25 cellular contexts compared by ENCODE assay signal in genomic region chrX:42978655-42979379, GRCh38.
DNase-seq lines count a peak whose midpoint lies in the region; ATAC-seq and TF ChIP-seq lines count a peak whose summit lies in the region.
"Had no signal": no experiment of that assay in that cellular context is flagged by ENCODE, and none has a peak within 500 bp of the region (broad histone marks: within the 10 kb centered on the region; RNA-seq: fewer than 3 reads in every experiment).

No MANE protein-coding gene starts in this region.

- DNase-seq in Caki2 (ENCODE audit: low read depth) (peak; percentile 15), choroid plexus epithelial cell (ENCODE audit: low read depth) (peak; percentile 23), mesenchymal stem cell (no peak), iPS-NIHi11 (ENCODE audit: low spot score) (no peak), dorsolateral prefrontal cortex (no peak), Right ventricle myocardium superior (no peak)
- DNase-seq: activated gamma-delta T cell; brain microvascular endothelial cell; glutamatergic neuron; left cardiac atrium; NCI-H1092; NCI-H1930; NCI-H345; NCI-H748 treated with DMSO at 0.1 percent for 48 hours; posterior cingulate gyrus; right lobe of liver; SK-N-SH; stimulated activated CD4-positive, alpha-beta T cell treated with anti-CD3 and anti-CD28 coated beads, Interleukin-12 subunit alpha, Interleukin-12 subunit beta, amount 100 ng/mL, for 4 hours; stimulated activated CD4-positive, alpha-beta T cell treated with anti-CD3 and anti-CD28 coated beads, Interleukin-4, amount 100 ng/mL, for 1 hour; T-helper 2 cell; transverse colon had no signal

- H3K27me3 ChIP-seq in mesenchymal stem cell (ENCODE audit: control insufficient read depth in 1 of 2, insufficient read depth in 1 of 2, low read length in 2 of 2) (peaks cover 0 to 3% of the 10 kb centered on the region in 2 experiments), dorsolateral prefrontal cortex (peaks cover 0 to 92% (median 21%) of the 10 kb centered on the region in 45 donors)
- H3K27me3 ChIP-seq: brain microvascular endothelial cell, transverse colon had no signal

- no peak overlapping the region for H3K9ac ChIP-seq in mesenchymal stem cell (ENCODE audit: low read length)
- H3K9ac ChIP-seq: BLaER1, SK-N-SH had no signal

- no peak overlapping the region for H3K14ac ChIP-seq in mesenchymal stem cell (ENCODE audit: low read length in 2 of 2)

- peak; percentile 87 for TF ChIP-seq EP300 in Ishikawa (IDR thresholded peaks at IDR 0.05; ENCODE audit: borderline replicate concordance)

- H3K23ac ChIP-seq in mesenchymal stem cell (ENCODE audit: low read length in 2 of 2) = no peak overlapping the region

- no peak overlapping the region for H2BK120ac ChIP-seq in mesenchymal stem cell (ENCODE audit: low read depth, low read length)

- no peaks in the 10 kb centered on the region for H3K9me3 ChIP-seq in mesenchymal stem cell (ENCODE audit: control insufficient read depth, low read length)
- H3K9me3 ChIP-seq: right lobe of liver, SK-N-SH, transverse colon had no signal

- no peak overlapping the region for H2AK5ac ChIP-seq in mesenchymal stem cell (ENCODE audit: low read length, severe bottlenecking)

- H3K27ac ChIP-seq in mesenchymal stem cell (ENCODE audit: low read length, poor library complexity, severe bottlenecking) (peak overlapping the region; percentile 84), dorsolateral prefrontal cortex (no peak overlapping the region)
- H3K27ac ChIP-seq: BLaER1, brain microvascular endothelial cell, epithelial cell of prostate, right lobe of liver, transverse colon had no signal

- H3K36me3 ChIP-seq in mesenchymal stem cell (ENCODE audit: control insufficient read depth in 1 of 2, insufficient read depth in 2 of 2, low read depth in 1 of 2, low read length in 2 of 2) = no peaks in the 10 kb centered on the region
- H3K36me3 ChIP-seq: BLaER1, brain microvascular endothelial cell, right lobe of liver, transverse colon had no signal

- no peak overlapping the region for H3K18ac ChIP-seq in mesenchymal stem cell (ENCODE audit: low read depth in 1 of 2, low read length in 2 of 2)

- H3K4me1 ChIP-seq in mesenchymal stem cell (ENCODE audit: control insufficient read depth, insufficient read depth, low read depth, low read length) = no peaks in the 10 kb centered on the region
- H3K4me1 ChIP-seq: BLaER1, right lobe of liver had no signal

- no peak overlapping the region for H2BK5ac ChIP-seq in mesenchymal stem cell (ENCODE audit: low read depth, low read length, poor library complexity, severe bottlenecking)

- no peak overlapping the region for H2AFZ ChIP-seq in mesenchymal stem cell (ENCODE audit: low read depth, low read length)

- no peak overlapping the region for H4K8ac ChIP-seq in mesenchymal stem cell (ENCODE audit: low read length)

- no peak overlapping the region for H3K4ac ChIP-seq in mesenchymal stem cell (ENCODE audit: low read depth in 1 of 2, low read length in 2 of 2)

- intact Hi-C loops in dorsolateral prefrontal cortex (cut with DNase I) (no loop called here), Right ventricle myocardium superior (cut with DNase I) (no loop called here)

- no peak overlapping the region for H3K4me2 ChIP-seq in mesenchymal stem cell (ENCODE audit: low read length, poor library complexity, severe bottlenecking)
- H3K4me2 ChIP-seq: BLaER1, SK-N-SH had no signal

- no peak overlapping the region for H4K91ac ChIP-seq in mesenchymal stem cell (ENCODE audit: low read length)

- H3K4me3 ChIP-seq in choroid plexus epithelial cell (ENCODE audit: low read depth, low read length) = no peak overlapping the region
- H3K4me3 ChIP-seq in mesenchymal stem cell (ENCODE audit: insufficient read depth in 1 of 2, low read depth in 1 of 2, low read length in 2 of 2) = no peak overlapping the region
- no peak overlapping the region for H3K4me3 ChIP-seq in dorsolateral prefrontal cortex
- H3K4me3 ChIP-seq: BLaER1, right lobe of liver, transverse colon had no signal

- no peak for ATAC-seq in GM19035 (IDR thresholded peaks at IDR 0.05; ENCODE audit: unreplicated experiment)
- ATAC-seq in Right ventricle myocardium superior (ENCODE audit: poor library complexity) = no peak
- ATAC-seq: left cardiac atrium, right lobe of liver had no signal

- no peaks in the 10 kb centered on the region for H3K79me1 ChIP-seq in mesenchymal stem cell (replicated peaks; ENCODE audit: low read length, poor library complexity, severe bottlenecking)

- H2BK15ac ChIP-seq in mesenchymal stem cell (ENCODE audit: low read depth, poor library complexity, severe bottlenecking) = no peak overlapping the region

- no peak for TF ChIP-seq CTCF in choroid plexus epithelial cell (conservative IDR thresholded peaks at IDR 0.05; ENCODE audit: low read depth, low read length)
- no peak for TF ChIP-seq CTCF in dorsolateral prefrontal cortex (IDR thresholded peaks at IDR 0.05 in 54 of 56, conservative IDR thresholded peaks at IDR 0.05 in 2 of 56; ENCODE audit: low read depth in 1 of 56, partially characterized antibody in 56 of 56)

- in situ Hi-C loops in Caki2 (cut with HindIII; ENCODE audit: low pct_unique_long_range_greater_than_20kb, low sequenced_read_pairs) = no loop called here

- TF ChIP-seq RAD21 in Ishikawa (IDR thresholded peaks at IDR 0.05; ENCODE audit: low read depth) = no peak; the same call in 1 of the 2 replicates

- 86% methylated on average over 1 of the region's 3 CpGs for WGBS in mesenchymal stem cell

- H2BK12ac ChIP-seq in mesenchymal stem cell (ENCODE audit: low read length in 2 of 2) = no peak overlapping the region

TF ChIP-seq in Ishikawa, 13 proteins besides CTCF, POLR2A, EP300 and RAD21:
- TF ChIP-seq YY1 (IDR thresholded peaks at IDR 0.05; ENCODE audit: low read depth) (no peak), TEAD4 (IDR thresholded peaks at IDR 0.05) (peak; percentile 83), NFIC (IDR thresholded peaks at IDR 0.05) (peak; percentile 59), CEBPB (IDR thresholded peaks at IDR 0.05) (peak; percentile 90), FOXM1 (IDR thresholded peaks at IDR 0.05; ENCODE audit: borderline replicate concordance, low read depth) (peak; percentile 85)

Comparison
In these comparisons a context has a peak if more than half of its experiments do, and no peak if none do; other contexts are left out.
1. DNase-seq: peak in Caki2 (single experiment) and choroid plexus epithelial cell (single experiment); none in mesenchymal stem cell (single experiment), iPS-NIHi11 (single experiment), dorsolateral prefrontal cortex (0 of 10) and Right ventricle myocardium superior (single experiment).